8 cellular contexts compared by ENCODE assay signal in genomic region chr11:762421-763072, GRCh38. TPM values are rescaled to one million over a fixed set of nuclear protein-coding genes. Genes with fewer than 3 reads are reported as not detected.
A peak's percentile ranks its signal among the peaks of the same experiment; 100 is the strongest.
DNase-seq lines count a peak whose midpoint lies in the region; ATAC-seq, FAIRE-seq and TF ChIP-seq lines count a peak whose summit lies in the region.

No MANE protein-coding gene starts in this region.

- H3K4ac ChIP-seq in H1 (replicated peaks; ENCODE audit: insufficient read length, low read depth, low read length): no peak overlapping the region
- H3K4ac ChIP-seq in neuronal stem cell (ENCODE audit: low read length): no peak overlapping the region

- DNase-seq in AG09309 (ENCODE audit: low read depth): peak; percentile 57
- DNase-seq in GM13977 (ENCODE audit: low spot score): peak; percentile 17
- DNase-seq in Peyer's patch: peak in 2 of 3 donors; percentile 71 to 75
- DNase-seq in H1 (ENCODE audit: low read depth in 1 of 2, low spot score in 2 of 2): no peak
- no peak for DNase-seq in neuronal stem cell (ENCODE audit: low spot score)
- no peak for DNase-seq in stimulated activated CD4-positive, alpha-beta T cell treated with anti-CD3 and anti-CD28 coated beads, Interleukin-2, amount 100 ng/mL, for 48 hours

- H2BK5ac ChIP-seq in H1 (ENCODE audit: low read depth, low read length) (peak overlapping the region; percentile 85), neuronal stem cell (ENCODE audit: low read length) (no peak overlapping the region)

- H3K23me2 ChIP-seq in H1 (ENCODE audit: low read depth, low read length): no peaks in the 10 kb centered on the region

- H2BK15ac ChIP-seq in H1 (ENCODE audit: low read length) (peak overlapping the region; percentile 92; the same call in 1 of the 2 replicates), neuronal stem cell (ENCODE audit: low read length) (no peak overlapping the region)

- peak; percentile 24 to 45; a peak in 2 of 4 replicates for TF ChIP-seq RAD21 in H1 (IDR thresholded peaks at IDR 0.05 in 1 of 2, conservative IDR thresholded peaks at IDR 0.05 in 1 of 2; ENCODE audit: low read depth in 2 of 2, low read length in 2 of 2)

- TF ChIP-seq POLR2A in Peyer's patch (IDR thresholded peaks at IDR 0.05) (no peak), H1 (IDR thresholded peaks at IDR 0.05; ENCODE audit: control extremely low read depth in 1 of 2, low read depth in 2 of 2, low read length in 2 of 2) (no peak)

- peaks cover 0 to 5% (median 0%) of the 10 kb centered on the region in 4 donors for H3K4me1 ChIP-seq in Peyer's patch
- peaks cover 0 to 12% (median 7%) of the 10 kb centered on the region in 4 experiments; a peak in 6 of 7 replicates for H3K4me1 ChIP-seq in H1 (replicated peaks in 1 of 4; ENCODE audit: control insufficient read depth in 3 of 4, insufficient read depth in 4 of 4, low read length in 3 of 4)
- no peaks in the 10 kb centered on the region for H3K4me1 ChIP-seq in neuronal stem cell (ENCODE audit: control insufficient read depth in 2 of 2, insufficient read depth in 1 of 2, low read depth in 1 of 2, low read length in 2 of 2)

- H3K36me3 ChIP-seq in Peyer's patch (peaks cover 0 to 80% (median 0%) of the 10 kb centered on the region in 3 donors), H1 (ENCODE audit: control insufficient read depth in 2 of 4, insufficient read depth in 4 of 4, low read length in 3 of 4) (peaks cover 34 to 69% (median 41%) of the 10 kb centered on the region in 4 experiments), neuronal stem cell (replicated peaks in 1 of 2; ENCODE audit: control insufficient read depth in 2 of 2, insufficient read depth in 2 of 2, low read length in 2 of 2) (peaks cover 42 to 87% of the 10 kb centered on the region in 2 donors)

- 0 out of 2 replicates have a peak overlapping the region, but pooled peaks have one; percentile 32 for H3K18ac ChIP-seq in H1 (ENCODE audit: extremely low read depth, low read length)
- H3K18ac ChIP-seq in neuronal stem cell (ENCODE audit: low read length): no peak overlapping the region

- H4K20me1 ChIP-seq in H1 (replicated peaks in 1 of 2; ENCODE audit: control insufficient read depth in 1 of 2, insufficient read depth in 2 of 2, low read length in 2 of 2): peaks cover 13 to 36% of the 10 kb centered on the region in 2 experiments

- no peak overlapping the region for H3K23ac ChIP-seq in H1 (ENCODE audit: insufficient read length)
- no peak overlapping the region for H3K23ac ChIP-seq in neuronal stem cell (ENCODE audit: low read depth, low read length, poor library complexity)

- H2AFZ ChIP-seq in H1 (ENCODE audit: low read length): no peak overlapping the region
- no peak overlapping the region for H2AFZ ChIP-seq in neuronal stem cell (ENCODE audit: low read length)

- peak overlapping the region in 3 of 4 donors; percentile 49 to 90 (median 80) for H3K27ac ChIP-seq in Peyer's patch
- peak overlapping the region; percentile 61; the same call in 1 of the 2 replicates for H3K27ac ChIP-seq in H1 (ENCODE audit: low read depth, low read length)
- no peak overlapping the region for H3K27ac ChIP-seq in neuronal stem cell (replicated peaks; ENCODE audit: low read length)

- no peak overlapping the region for H4K91ac ChIP-seq in H1 (replicated peaks; ENCODE audit: insufficient read length, low read length)
- H4K91ac ChIP-seq in neuronal stem cell (ENCODE audit: low read depth, low read length, poor library complexity): no peak overlapping the region

- POLR2A ChIA-PET in H1 (lab: Charles Lee; ENCODE audit: partially characterized antibody): interaction anchor here (0.9 to 35.3 kb wide), 12 partner anchors 4 to 312 kb away, joined by 3 to 636 read pairs (median 5); partner anchors contain the start of genes CDHR5, CEND1, DEAF1 and GATD1

- in situ Hi-C loops in GM13977 (cut with MboI; ENCODE audit: low pct_unique_long_range_greater_than_20kb, low sequenced_read_pairs, unreplicated experiment): no loop called here

- H3K14ac ChIP-seq in H1 (ENCODE audit: insufficient read length) (no peak overlapping the region), neuronal stem cell (ENCODE audit: low read length) (no peak overlapping the region)

- H3K9ac ChIP-seq in H1 (replicated peaks in 1 of 4; ENCODE audit: extremely low read depth in 1 of 4, low read depth in 3 of 4, low read length in 3 of 4): peak overlapping the region in 1 of 4 experiments; percentile 12; a peak in 2 of 7 replicates
- peak overlapping the region; percentile 24 for H3K9ac ChIP-seq in neuronal stem cell (ENCODE audit: low read depth, low read length, poor library complexity)

- H3K79me2 ChIP-seq in H1 (ENCODE audit: control insufficient read depth in 1 of 2, insufficient read depth in 2 of 2, low read length in 2 of 2): peaks cover 0 to 2% of the 10 kb centered on the region in 2 experiments; a peak in 1 of 4 replicates

- H3K79me1 ChIP-seq in H1 (ENCODE audit: low read depth, low read length) (peaks cover 7% of the 10 kb centered on the region; the same call in 1 of the 2 replicates), neuronal stem cell (ENCODE audit: low read depth, low read length) (peaks cover 2% of the 10 kb centered on the region)

- H2BK120ac ChIP-seq in H1 (replicated peaks; ENCODE audit: low read depth, low read length) (peak overlapping the region; percentile 33), neuronal stem cell (ENCODE audit: low read depth, low read length) (no peak overlapping the region)

- H4K5ac ChIP-seq in H1 (ENCODE audit: insufficient read length, low read depth, low read length): no peak overlapping the region

- TF ChIP-seq CTCF in AG09309 (IDR thresholded peaks at IDR 0.05; ENCODE audit: control insufficient read depth, insufficient read depth, low read depth, low read length, missing control alignments) (peak; percentile 25), GM13977 (IDR thresholded peaks at IDR 0.05; ENCODE audit: extremely low read depth, insufficient read depth, missing control alignments) (peak; percentile 34), Peyer's patch (IDR thresholded peaks at IDR 0.05) (peak in 3 of 6 experiments; percentile 39 to 59 (median 51)), H1 (IDR thresholded peaks at IDR 0.05; ENCODE audit: control extremely low read depth in 1 of 3, insufficient read depth in 1 of 3, low read depth in 1 of 3, low read length in 3 of 3) (peak; percentile 34 to 51 (median 43))

- H3K27me3 ChIP-seq in Peyer's patch (no peaks in the 10 kb centered on the region), H1 (replicated peaks in 1 of 4; ENCODE audit: control insufficient read depth in 3 of 4, extremely low read depth in 1 of 4, insufficient read depth in 3 of 4, low read length in 3 of 4) (no peaks in the 10 kb centered on the region), neuronal stem cell (ENCODE audit: control insufficient read depth in 3 of 3, insufficient read depth in 3 of 3, low read depth in 1 of 3, low read length in 3 of 3) (no peaks in the 10 kb centered on the region)

- ATAC-seq in GM19455 (IDR thresholded peaks at IDR 0.05; ENCODE audit: unreplicated experiment) (no peak), HG02588 (IDR thresholded peaks at IDR 0.05; ENCODE audit: unreplicated experiment) (no peak)

- TF ChIP-seq EP300 in H1 (IDR thresholded peaks at IDR 0.05; ENCODE audit: borderline replicate concordance in 1 of 2, low read depth in 2 of 2, low read length in 2 of 2): no peak

- H4K8ac ChIP-seq in H1 (ENCODE audit: extremely low read depth, insufficient read depth, low read length) (peak overlapping the region; percentile 11; the same call in 1 of the 2 replicates), neuronal stem cell (ENCODE audit: low read depth, low read length) (no peak overlapping the region)

- H3K9me3 ChIP-seq in Peyer's patch: no peaks in the 10 kb centered on the region
- no peaks in the 10 kb centered on the region for H3K9me3 ChIP-seq in H1 (ENCODE audit: insufficient read depth in 2 of 2, low read depth in 1 of 2, low read length in 1 of 2)
- H3K9me3 ChIP-seq in neuronal stem cell (replicated peaks in 1 of 2; ENCODE audit: control insufficient read depth in 2 of 2, insufficient read depth in 1 of 2, low read depth in 1 of 2, low read length in 2 of 2): no peaks in the 10 kb centered on the region

- H3K4me3 ChIP-seq in AG09309 (ENCODE audit: control insufficient read depth, low read depth, low read length) (no peak overlapping the region), Peyer's patch (no peak overlapping the region), H1 (ENCODE audit: extremely low read depth in 1 of 4, insufficient read depth in 2 of 4, low read depth in 3 of 4, low read length in 4 of 4) (no peak overlapping the region), neuronal stem cell (ENCODE audit: low read length in 2 of 2) (no peak overlapping the region)

- 85% methylated on average over 10 of the region's 10 CpGs; no CpG with 5 or more reads in 1 of the 2 experiments for WGBS in H1 (ENCODE audit: extremely low coverage in 1 of 2, insufficient coverage in 1 of 2, insufficient read length in 1 of 2, insufficient replicate concordance in 2 of 2, low coverage in 1 of 2, low lambda C conversion rate in 2 of 2, missing lambda C conversion rate in 1 of 2), 2 experiments
- WGBS in neuronal stem cell (ENCODE audit: extremely low coverage in 2 of 2, insufficient read length in 2 of 2, insufficient replicate concordance in 1 of 2), 2 donors: no CpG with 5 or more reads among the region's 10 CpGs

- no peak overlapping the region for H3K56ac ChIP-seq in H1 (replicated peaks; ENCODE audit: insufficient read length, low read depth, low read length)

- FAIRE-seq in H1 (lab: Jason Lieb, UNC): no peak

- CTCF ChIA-PET in H1 (lab: Charles Lee; ENCODE audit: partially characterized antibody): interaction anchor here (0.6 to 26.9 kb wide), 9 partner anchors 9 to 101 kb away, joined by 3 to 395 read pairs (median 8); partner anchors contain the start of gene TALDO1

- H3K4me2 ChIP-seq in H1 (ENCODE audit: insufficient read depth in 1 of 2, low read depth in 2 of 2, low read length in 2 of 2): peak overlapping the region in 1 of 2 experiments; percentile 11; a peak in 1 of 4 replicates
- no peak overlapping the region for H3K4me2 ChIP-seq in neuronal stem cell (ENCODE audit: insufficient read depth, low read length, poor library complexity, severe bottlenecking)

- no peak overlapping the region; the same call in 1 of the 2 replicates for H2AK5ac ChIP-seq in H1 (ENCODE audit: low read depth, low read length)
- H2AK5ac ChIP-seq in neuronal stem cell (ENCODE audit: low read depth, low read length): no peak overlapping the region

- H2BK20ac ChIP-seq in H1 (ENCODE audit: low read length): no peak overlapping the region

- H2BK12ac ChIP-seq in H1 (ENCODE audit: low read depth, low read length) (peak overlapping the region; percentile 68; the same call in 1 of the 2 replicates), neuronal stem cell (ENCODE audit: low read length) (no peak overlapping the region)

RNA-seq across cellular contexts. Expression of gene GATD1, which starts 14.7 kb away (rescaled TPM):
- total RNA-seq in Peyer's patch: 10 to 100 TPM; 47.6 to 81.7 (median 52.9) TPM
- 47.5 and 54.9 TPM in 2 replicates for total RNA-seq in H1 (2021; fragmentation: NEBNext Ultra II Directional; extraction: Animal tissue kit (Norgen Biotek cat#: 25700))
- polyA plus RNA-seq in H1 (2011; rRNA removed): 54.8 and 101 TPM in 2 replicates
- polyA plus RNA-seq in H1 (2011; cell fraction: cytosol; rRNA removed): 97.6 TPM
- 235 TPM for polyA plus RNA-seq in H1 (2011; cell fraction: nucleus; rRNA removed)
- 34.4 to 62.1 TPM (median 53.0 TPM) in 4 replicates for polyA plus RNA-seq in H1 (2012, experiment 1 of 2)
- 39.0 TPM for polyA plus RNA-seq in H1 (2012, experiment 2 of 2)
- 46.9 TPM for polyA plus RNA-seq in H1 (2013, experiment 1 of 2)
- 40.6 TPM for polyA plus RNA-seq in H1 (2013, experiment 2 of 2)
- polyA minus RNA-seq in H1 (2011; rRNA and poly(A)+ RNA removed): 17.0 and 20.4 TPM in 2 replicates
- 19.2 TPM for polyA minus RNA-seq in H1 (2011; cell fraction: cytosol; rRNA and poly(A)+ RNA removed)
- polyA minus RNA-seq in H1 (2011; cell fraction: nucleus; rRNA and poly(A)+ RNA removed): 49.0 TPM
- 45.2 TPM for polyA plus RNA-seq in neuronal stem cell (2013, experiment 1 of 2)
- polyA plus RNA-seq in neuronal stem cell (2013, experiment 2 of 2): 42.6 TPM

RNA-seq across cellular contexts. Expression of gene TALDO1, which starts 15.3 kb away (rescaled TPM):
- total RNA-seq in Peyer's patch: 100 to 1,000 TPM; 140 to 175 (median 149) TPM
- 302 and 308 TPM in 2 replicates for total RNA-seq in H1 (2021; fragmentation: NEBNext Ultra II Directional; extraction: Animal tissue kit (Norgen Biotek cat#: 25700))
- 265 and 293 TPM in 2 replicates for polyA plus RNA-seq in H1 (2011; rRNA removed)
- 348 TPM for polyA plus RNA-seq in H1 (2011; cell fraction: cytosol; rRNA removed)
- polyA plus RNA-seq in H1 (2011; cell fraction: nucleus; rRNA removed): 319 TPM
- polyA plus RNA-seq in H1 (2012, experiment 1 of 2): 296 to 332 TPM (median 325 TPM) in 4 replicates
- 421 TPM for polyA plus RNA-seq in H1 (2012, experiment 2 of 2)
- polyA plus RNA-seq in H1 (2013, experiment 1 of 2): 240 TPM
- 235 TPM for polyA plus RNA-seq in H1 (2013, experiment 2 of 2)
- 114 and 141 TPM in 2 replicates for polyA minus RNA-seq in H1 (2011; rRNA and poly(A)+ RNA removed)
- polyA minus RNA-seq in H1 (2011; cell fraction: cytosol; rRNA and poly(A)+ RNA removed): 161 TPM
- 71.4 TPM for polyA minus RNA-seq in H1 (2011; cell fraction: nucleus; rRNA and poly(A)+ RNA removed)
- polyA plus RNA-seq in neuronal stem cell (2013, experiment 1 of 2): 111 TPM
- 112 TPM for polyA plus RNA-seq in neuronal stem cell (2013, experiment 2 of 2)

RNA-seq across cellular contexts. Expression of gene CEND1, which starts 27.3 kb away (rescaled TPM):
- total RNA-seq in Peyer's patch: not detected
- total RNA-seq in H1 (2021; fragmentation: NEBNext Ultra II Directional; extraction: Animal tissue kit (Norgen Biotek cat#: 25700)): 5.0 and 5.7 TPM in 2 replicates
- polyA plus RNA-seq in H1 (2011; rRNA removed): 0.82 and 1.3 TPM in 2 replicates
- 0.87 TPM for polyA plus RNA-seq in H1 (2011; cell fraction: cytosol; rRNA removed)
- 1.7 TPM for polyA plus RNA-seq in H1 (2011; cell fraction: nucleus; rRNA removed)
- 2.2 to 3.9 TPM (median 2.9 TPM) in 4 replicates for polyA plus RNA-seq in H1 (2012, experiment 1 of 2)
- polyA plus RNA-seq in H1 (2012, experiment 2 of 2): 1.8 TPM
- polyA plus RNA-seq in H1 (2013, experiment 1 of 2): 1.3 TPM
- 1.7 TPM for polyA plus RNA-seq in H1 (2013, experiment 2 of 2)
- polyA minus RNA-seq in H1 (2011; rRNA and poly(A)+ RNA removed): not detected in 2 replicates
- 1.6 TPM for polyA minus RNA-seq in H1 (2011; cell fraction: cytosol; rRNA and poly(A)+ RNA removed)
- polyA minus RNA-seq in H1 (2011; cell fraction: nucleus; rRNA and poly(A)+ RNA removed): 0.60 TPM
- 2.6 TPM for polyA plus RNA-seq in neuronal stem cell (2013, experiment 1 of 2)
- 2.7 TPM for polyA plus RNA-seq in neuronal stem cell (2013, experiment 2 of 2)

RNA-seq across cellular contexts. Expression of gene SLC25A22, which starts 35.5 kb away (rescaled TPM):
- total RNA-seq in Peyer's patch: 10 to 100 TPM; 14.2 to 22.0 (median 16.6) TPM
- total RNA-seq in H1 (2021; fragmentation: NEBNext Ultra II Directional; extraction: Animal tissue kit (Norgen Biotek cat#: 25700)): 48.0 and 54.3 TPM in 2 replicates
- 31.5 and 52.0 TPM in 2 replicates for polyA plus RNA-seq in H1 (2011; rRNA removed)
- 22.1 TPM for polyA plus RNA-seq in H1 (2011; cell fraction: cytosol; rRNA removed)
- 98.2 TPM for polyA plus RNA-seq in H1 (2011; cell fraction: nucleus; rRNA removed)
- polyA plus RNA-seq in H1 (2012, experiment 1 of 2): 21.5 to 44.0 TPM (median 35.8 TPM) in 4 replicates
- polyA plus RNA-seq in H1 (2012, experiment 2 of 2): 29.6 TPM
- polyA plus RNA-seq in H1 (2013, experiment 1 of 2): 24.3 TPM
- 24.4 TPM for polyA plus RNA-seq in H1 (2013, experiment 2 of 2)
- 18.7 and 26.7 TPM in 2 replicates for polyA minus RNA-seq in H1 (2011; rRNA and poly(A)+ RNA removed)
- 21.4 TPM for polyA minus RNA-seq in H1 (2011; cell fraction: cytosol; rRNA and poly(A)+ RNA removed)
- polyA minus RNA-seq in H1 (2011; cell fraction: nucleus; rRNA and poly(A)+ RNA removed): 27.1 TPM
- polyA plus RNA-seq in neuronal stem cell (2013, experiment 1 of 2): 26.6 TPM
- 26.0 TPM for polyA plus RNA-seq in neuronal stem cell (2013, experiment 2 of 2)

RNA-seq across cellular contexts. Expression of gene PIDD1, which starts 42.5 kb away (rescaled TPM):
- total RNA-seq in Peyer's patch: 10 to 100 TPM; 29.1 to 83.3 (median 70.2) TPM
- total RNA-seq in H1 (2021; fragmentation: NEBNext Ultra II Directional; extraction: Animal tissue kit (Norgen Biotek cat#: 25700)): 18.9 and 24.9 TPM in 2 replicates
- polyA plus RNA-seq in H1 (2011; rRNA removed): 26.1 and 51.4 TPM in 2 replicates
- polyA plus RNA-seq in H1 (2011; cell fraction: cytosol; rRNA removed): 30.7 TPM
- polyA plus RNA-seq in H1 (2011; cell fraction: nucleus; rRNA removed): 219 TPM
- 12.3 to 30.0 TPM (median 25.6 TPM) in 4 replicates for polyA plus RNA-seq in H1 (2012, experiment 1 of 2)
- polyA plus RNA-seq in H1 (2012, experiment 2 of 2): 17.5 TPM
- 20.9 TPM for polyA plus RNA-seq in H1 (2013, experiment 1 of 2)
- 18.5 TPM for polyA plus RNA-seq in H1 (2013, experiment 2 of 2)
- 5.4 and 5.8 TPM in 2 replicates for polyA minus RNA-seq in H1 (2011; rRNA and poly(A)+ RNA removed)
- polyA minus RNA-seq in H1 (2011; cell fraction: cytosol; rRNA and poly(A)+ RNA removed): 13.4 TPM
- polyA minus RNA-seq in H1 (2011; cell fraction: nucleus; rRNA and poly(A)+ RNA removed): 47.6 TPM
- 30.8 TPM for polyA plus RNA-seq in neuronal stem cell (2013, experiment 1 of 2)
- 31.2 TPM for polyA plus RNA-seq in neuronal stem cell (2013, experiment 2 of 2)

Comparison
In these comparisons a context has a peak if more than half of its experiments do, and no peak if none do; other contexts are left out.
1. DNase-seq: peak in AG09309 (single experiment), GM13977 (single experiment) and Peyer's patch (2 of 3); none in H1 (0 of 2), neuronal stem cell (single experiment) and stimulated activated CD4-positive, alpha-beta T cell treated with anti-CD3 and anti-CD28 coated beads, Interleukin-2, amount 100 ng/mL, for 48 hours (0 of 2).